ENCODE assay signal across 9 cellular contexts in the genomic region with DNA sequence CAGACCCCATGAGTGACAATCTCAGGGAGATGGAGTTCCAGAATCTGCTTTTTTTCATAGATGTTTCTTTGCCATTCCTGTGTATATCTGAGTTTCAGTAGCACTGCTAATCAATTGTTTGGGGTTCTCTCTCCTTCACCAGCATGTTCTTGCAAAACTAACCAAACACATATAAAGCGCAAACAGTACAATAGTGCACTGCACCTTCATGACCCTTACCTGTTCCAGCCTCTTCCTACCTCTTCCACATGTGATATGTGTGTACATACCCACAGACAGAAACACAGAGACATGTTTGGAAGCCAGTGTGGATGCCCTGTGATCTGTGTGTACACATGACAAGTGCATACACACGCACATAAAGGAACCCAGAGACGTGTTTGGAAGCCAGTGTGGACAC. TPM values are rescaled to one million over a fixed set of nuclear protein-coding genes. Genes with fewer than 3 reads are reported as not detected.
A peak's percentile ranks its signal among the peaks of the same experiment; 100 is the strongest.
DNase-seq lines count a peak whose midpoint lies in the region; ATAC-seq, FAIRE-seq and TF ChIP-seq lines count a peak whose summit lies in the region.
"Had no signal": no experiment of that assay in that cellular context is flagged by ENCODE, and none has a peak within 500 bp of the region (broad histone marks: within the 10 kb centered on the region; RNA-seq: fewer than 3 reads in every experiment).

No MANE protein-coding gene starts in this region.

- H3K4me1 ChIP-seq in mammary epithelial cell (ENCODE audit: insufficient read depth, low read length) (peaks cover 14% of the 10 kb centered on the region), mononuclear cell (ENCODE audit: insufficient read depth, low read length) (peaks cover 32% of the 10 kb centered on the region), transverse colon (peaks cover 7 to 21% (median 20%) of the 10 kb centered on the region in 4 donors)

- no TSS peak for BruUV-seq in mammary epithelial cell (replicated peaks; lab: Mats Ljungman, UMichigan)

- peak overlapping the region; percentile 84 for H2AFZ ChIP-seq in mammary epithelial cell (ENCODE audit: low read depth, low read length)

- FAIRE-seq in HTR-8/SVneo (lab: Jason Lieb, UNC), result peak; percentile 62

- H3K4me2 ChIP-seq in mammary epithelial cell (ENCODE audit: insufficient read depth, low read depth, low read length), result peak overlapping the region; percentile 91

- 87% methylated on average over 3 of the region's 3 CpGs for WGBS in mammary epithelial cell (ENCODE audit: low coverage, missing lambda C conversion rate)
- WGBS in transverse colon (ENCODE audit: low coverage in 1 of 2), 2 donors, result 80% methylated on average over 1 to 3 of the region's 3 CpGs

- H3K27me3 ChIP-seq in mammary epithelial cell (ENCODE audit: insufficient read depth, low read length) (no peaks in the 10 kb centered on the region), mononuclear cell (ENCODE audit: insufficient read depth, low read length) (no peaks in the 10 kb centered on the region), transverse colon (no peaks in the 10 kb centered on the region)
- H3K27me3 ChIP-seq: foreskin keratinocyte had no signal

- H3K36me3 ChIP-seq in mammary epithelial cell (ENCODE audit: insufficient read depth, low read length) (peaks cover 1% of the 10 kb centered on the region), transverse colon (no peaks in the 10 kb centered on the region)

- TF ChIP-seq CTCF in AG10803 (conservative IDR thresholded peaks at IDR 0.05; ENCODE audit: low read length) (no peak), mammary epithelial cell (conservative IDR thresholded peaks at IDR 0.05 in 1 of 2, IDR thresholded peaks at IDR 0.05 in 1 of 2; ENCODE audit: extremely low read depth in 1 of 2, insufficient read depth in 1 of 2, low read depth in 1 of 2, low read length in 2 of 2) (no peak), transverse colon (IDR thresholded peaks at IDR 0.05) (no peak)

- in situ Hi-C loops in mammary epithelial cell (cut with MboI; ENCODE audit: low sequenced_read_pairs in 2 of 2) (loop anchor here in 1 of 2 donors (25.0 kb wide), 1 partner anchor 210 kb away; no protein-coding TSS in a partner anchor), transverse colon (cut with MboI; ENCODE audit: low pct_ligation_motif_present in 1 of 4, low pct_unique_long_range_greater_than_20kb in 1 of 4, low sequenced_read_pairs in 3 of 4) (loop anchor here in 3 of 4 donors (10.0 to 25.0 kb wide), 3 partner anchors 137 to 360 kb away; partner anchors contain the start of gene RPS6KA2 (in 1 of the 3))

- no peak for TF ChIP-seq POLR2A in transverse colon (IDR thresholded peaks at IDR 0.05)

- H3K27ac ChIP-seq in mammary epithelial cell (ENCODE audit: insufficient read depth, low read depth, low read length) (peak overlapping the region; percentile 23), transverse colon (no peak overlapping the region)
- H3K27ac ChIP-seq: foreskin keratinocyte had no signal

- ATAC-seq in GM18867 (IDR thresholded peaks at IDR 0.05; ENCODE audit: unreplicated experiment), result no peak

- no peak for TF ChIP-seq EP300 in transverse colon (IDR thresholded peaks at IDR 0.05; ENCODE audit: low read depth)

- H3K9me3 ChIP-seq in mammary epithelial cell (replicated peaks; ENCODE audit: insufficient read depth, low read length) (no peaks in the 10 kb centered on the region), mononuclear cell (ENCODE audit: low read depth, low read length) (no peaks in the 10 kb centered on the region), transverse colon (no peaks in the 10 kb centered on the region)

- intact Hi-C loops in mammary epithelial cell (cut with micrococcal nuclease), result loop anchor here (1.0 to 10.0 kb wide), 2 partner anchors 145 to 373 kb away; partner anchors contain the start of gene RPS6KA2
- intact Hi-C loops in transverse colon (cut with DNase I; ENCODE audit: low total_unique reads), result no loop called here

- H4K20me1 ChIP-seq in mammary epithelial cell (ENCODE audit: insufficient read depth, low read length), result no peaks in the 10 kb centered on the region

- H3K79me2 ChIP-seq in mammary epithelial cell (ENCODE audit: insufficient read depth, low read length), result peaks cover 89% of the 10 kb centered on the region

- H3K4me3 ChIP-seq in AG10803 (ENCODE audit: low read length) (peak overlapping the region; percentile 85), mammary epithelial cell (replicated peaks in 1 of 3; ENCODE audit: insufficient read depth in 1 of 3, low read depth in 2 of 3, low read length in 3 of 3) (peak overlapping the region in 1 of 3 experiments; percentile 91), mononuclear cell (ENCODE audit: low read length) (peak overlapping the region; percentile 84), transverse colon (no peak overlapping the region)

- CTCF ChIA-PET in mammary epithelial cell (lab: Charles Lee; ENCODE audit: low non-redundant PET), result interaction anchor here (0.6 kb wide), 1 partner anchor 222 kb away, joined by 3 read pairs; no protein-coding TSS in a partner anchor

- dilution Hi-C loops in mammary epithelial cell (cut with HindIII; ENCODE audit: low sequenced_read_pairs), result no loop called here

- H3K9ac ChIP-seq in mammary epithelial cell (ENCODE audit: insufficient read depth, low read length), result no peak overlapping the region

- DNase-seq in AG10803 (ENCODE audit: low read depth), result no peak
- no peak for DNase-seq in HTR-8/SVneo (ENCODE audit: insufficient read length, low spot score)
- no peak for DNase-seq in mammary epithelial cell
- no peak for DNase-seq in NCI-H1436 treated with DMSO at 0.1 percent for 48 hours (lab: John Stamatoyannopoulos, UW)
- DNase-seq in transverse colon, result no peak
- no peak for DNase-seq in NCI-H510A (lab: John Stamatoyannopoulos, UW)

RNA-seq across cellular contexts. Expression of gene CEP43, which starts 1.8 kb away (rescaled TPM):
- 10 to 100 TPM; 16.3 to 17.3 TPM for total RNA-seq in mammary epithelial cell
- 7.0 TPM for polyA plus RNA-seq in mammary epithelial cell
- polyA minus RNA-seq in mammary epithelial cell, result 18.5 TPM
- 12.6 TPM for total RNA-seq in mononuclear cell
- 10 to 100 TPM in 2 of 4 donors, 1 to 10 TPM in 2; 3.6 to 31.0 (median 14.3) TPM for total RNA-seq in transverse colon

RNA-seq across cellular contexts. Expression of gene RNASET2, which starts 41.0 kb away (rescaled TPM):
- total RNA-seq in mammary epithelial cell (10 to 100 TPM; 17.0 to 18.7 TPM), mononuclear cell (178 TPM), transverse colon (100 to 1,000 TPM; 121 to 191 (median 176) TPM)
- polyA plus RNA-seq in mammary epithelial cell, result 14.0 TPM
- polyA minus RNA-seq in mammary epithelial cell, result 9.8 TPM

Comparison
In these comparisons a context has a peak if more than half of its experiments do, and no peak if none do; other contexts are left out.
1. H3K4me3 ChIP-seq: peak in AG10803 (single experiment) and mononuclear cell (single experiment); none in transverse colon (0 of 4).